In genomic region chrX:13498220-13498619, GRCh38 we compare ENCODE assay signal across 17 cellular contexts.
DNase-seq lines count a peak whose midpoint lies in the region; ATAC-seq, FAIRE-seq and TF ChIP-seq lines count a peak whose summit lies in the region.
"Had no signal": no experiment of that assay in that cellular context is flagged by ENCODE, and none has a peak within 500 bp of the region (broad histone marks: within the 10 kb centered on the region; RNA-seq: fewer than 3 reads in every experiment).

No MANE protein-coding gene starts in this region.

- no peaks in the 10 kb centered on the region for H3K4me1 ChIP-seq in GM12878 (ENCODE audit: control insufficient read depth, insufficient read depth, low read length)
- H3K4me1 ChIP-seq: BLaER1 had no signal

- no TSS peak for BruUV-seq in GM12878 (replicated peaks; lab: Mats Ljungman, UMichigan)

- no peaks in the 10 kb centered on the region for H3K36me3 ChIP-seq in GM12878 (ENCODE audit: control insufficient read depth in 2 of 2, insufficient read depth in 2 of 2, low read length in 1 of 2)
- H3K36me3 ChIP-seq in H7 (replicated peaks; ENCODE audit: control insufficient read depth, insufficient read depth, low read length) = no peaks in the 10 kb centered on the region
- H3K36me3 ChIP-seq: BLaER1 had no signal

- DNase-seq in NCI-H1092 treated with DMSO at 0.1 percent for 48 hours (lab: John Stamatoyannopoulos, UW) (peak; percentile 38), NCI-H1092 (lab: John Stamatoyannopoulos, UW) (no peak), NCI-H2081 (lab: John Stamatoyannopoulos, UW) (peak; percentile 39 to 84), NCI-H446 (lab: John Stamatoyannopoulos, UW) (peak; percentile 17 to 66), GM12878 (ENCODE audit: low read depth, low spot score) (no peak), kidney glomerular epithelial cell (lab: John Stamatoyannopoulos, UW) (no peak), H7 (no peak)
- DNase-seq: 8988T, AML-193, Calu3, DMS153, DMS79 treated with DMSO at 0.1 percent for 48 hours, EL, H9 had no signal

- SMC1A ChIA-PET in GM12878 (lab: Charles Lee; ENCODE audit: uncharacterized antibody, unreplicated experiment) = interaction anchor here (0.6 kb wide), 1 partner anchor 30 kb away, joined by 3 read pairs; no protein-coding TSS in a partner anchor

- H3K9ac ChIP-seq in GM12878 (ENCODE audit: control insufficient read depth, insufficient read depth, low read length) = no peak overlapping the region
- H3K9ac ChIP-seq: BLaER1 had no signal

- 80% methylated on average over 2 of the region's 2 CpGs for WGBS in GM12878 (ENCODE audit: insufficient coverage, insufficient replicate concordance, low lambda C conversion rate, missing lambda C conversion rate)

- CTCF ChIA-PET in GM12878 (lab: Yijun Ruan, JAX) = interaction anchor here (1.4 kb wide), 1 partner anchor 243 kb away, joined by 5 read pairs; no protein-coding TSS in a partner anchor

- TF ChIP-seq RAD21 in GM12878 (IDR thresholded peaks at IDR 0.05; ENCODE audit: insufficient read depth, low read depth, low read length) = no peak

- ATAC-seq in GM12878 = no peak
- ATAC-seq: GM23338 had no signal

- RAD21 ChIA-PET in GM12878 (lab: Charles Lee; ENCODE audit: unreplicated experiment) = interaction anchor here (1.5 kb wide), 1 partner anchor 10 kb away, joined by 6 read pairs; no protein-coding TSS in a partner anchor

- TF ChIP-seq CTCF in GM12878 (IDR thresholded peaks at IDR 0.05 in 2 of 3, conservative IDR thresholded peaks at IDR 0.05 in 1 of 3; ENCODE audit: control insufficient read depth in 2 of 3, extremely low read depth in 1 of 3, insufficient read depth in 1 of 3, low read depth in 3 of 3, low read length in 3 of 3) = no peak

- H3K4me2 ChIP-seq in GM12878 (ENCODE audit: control insufficient read depth, insufficient read depth) = no peak overlapping the region
- H3K4me2 ChIP-seq: BLaER1, GM23338 had no signal

- TF ChIP-seq POLR2A in GM12878 (IDR thresholded peaks at IDR 0.05; ENCODE audit: low read depth, low read length) = no peak

- H3K4me3 ChIP-seq in GM12878 = no peak overlapping the region
- no peak overlapping the region for H3K4me3 ChIP-seq in H7 (ENCODE audit: insufficient read depth, low read depth, low read length)
- H3K4me3 ChIP-seq: BLaER1, GM23338 had no signal

- H3K79me2 ChIP-seq in GM12878 (ENCODE audit: control insufficient read depth, insufficient read depth, low read length) = no peaks in the 10 kb centered on the region

- no peaks in the 10 kb centered on the region for H4K20me1 ChIP-seq in GM12878 (ENCODE audit: control insufficient read depth, insufficient read depth)

- no peaks in the 10 kb centered on the region for H3K9me3 ChIP-seq in GM12878 (replicated peaks; ENCODE audit: control insufficient read depth, insufficient read depth, low read length)
- H3K9me3 ChIP-seq: BLaER1 had no signal

- POLR2A ChIA-PET in GM12878 (lab: Charles Lee) = no interaction called here

- no peak overlapping the region for H3K27ac ChIP-seq in GM12878 (ENCODE audit: control insufficient read depth, insufficient read depth)
- H3K27ac ChIP-seq: BLaER1 had no signal

- no peak for FAIRE-seq in GM12878 (lab: Jason Lieb, UNC)
- FAIRE-seq: G401.6 had no signal

- H2AFZ ChIP-seq in GM12878 (ENCODE audit: control insufficient read depth, low read depth, low read length) = no peak overlapping the region
- H2AFZ ChIP-seq: GM23338 had no signal

- in situ Hi-C loops in GM12878 (cut with MboI) = no loop called here

- intact Hi-C loops in GM12878 (cut with micrococcal nuclease; ENCODE audit: unreplicated experiment) = no loop called here

- no peaks in the 10 kb centered on the region for H3K27me3 ChIP-seq in GM12878 (replicated peaks in 1 of 2; ENCODE audit: control insufficient read depth in 2 of 2, insufficient read depth in 2 of 2, low read length in 1 of 2)
- no peaks in the 10 kb centered on the region for H3K27me3 ChIP-seq in H7 (ENCODE audit: control insufficient read depth, insufficient read depth, low read length)

- TF ChIP-seq EP300 in GM12878 (IDR thresholded peaks at IDR 0.05; ENCODE audit: borderline replicate concordance in 1 of 2, control insufficient read depth in 1 of 2, low read depth in 2 of 2, low read length in 2 of 2) = no peak

TF ChIP-seq in GM12878, 131 proteins besides CTCF, POLR2A, EP300 and RAD21:
- TF ChIP-seq CEBPB (IDR thresholded peaks at IDR 0.05; ENCODE audit: borderline replicate concordance in 1 of 2, low read depth in 2 of 2, low read length in 2 of 2) (no peak), ZBTB40 (IDR thresholded peaks at IDR 0.05; ENCODE audit: borderline replicate concordance) (peak; percentile 64), NR2C2 (IDR thresholded peaks at IDR 0.05; ENCODE audit: borderline replicate concordance, control insufficient read depth, insufficient read length, low read depth) (no peak), IRF5 (IDR thresholded peaks at IDR 0.05; ENCODE audit: borderline replicate concordance) (no peak)

Comparison
In these comparisons a context has a peak if more than half of its experiments do, and no peak if none do; other contexts are left out.
1. DNase-seq: peak in NCI-H1092 treated with DMSO at 0.1 percent for 48 hours (single experiment), NCI-H2081 (2 of 2) and NCI-H446 (2 of 2); none in NCI-H1092 (single experiment), GM12878 (single experiment), kidney glomerular epithelial cell (single experiment) and H7 (single experiment).